In genomic region chr12:57751432-57751787, GRCh38 we compare ENCODE assay signal across 8 cellular contexts. TPM values are rescaled to one million over a fixed set of nuclear protein-coding genes. Genes with fewer than 3 reads are reported as not detected.
DNase-seq lines count a peak whose midpoint lies in the region; ATAC-seq, FAIRE-seq and TF ChIP-seq lines count a peak whose summit lies in the region.

No MANE protein-coding gene starts in this region.

- no peaks in the 10 kb centered on the region for H3K9me3 Mint-ChIP-seq in activated naive CD4-positive, alpha-beta T cell treated with anti-CD3 and anti-CD28 coated beads, Interleukin-2, amount 10 ng/mL, durations not matched to agents 7 days and 5 days

- WGBS in transverse colon (ENCODE audit: low coverage in 1 of 2), 2 donors, result 7 to 30% methylated on average over 2 to 8 of the region's 8 CpGs

- intact Hi-C loops in lower lobe of right lung (cut with DNase I), result no loop called here
- intact Hi-C loops in transverse colon (cut with DNase I; ENCODE audit: low total_unique reads), result no loop called here

- H3K36me3 Mint-ChIP-seq in activated naive CD4-positive, alpha-beta T cell treated with anti-CD3 and anti-CD28 coated beads, Interleukin-2, amount 10 ng/mL, durations not matched to agents 7 days and 5 days, result peaks cover 45% of the 10 kb centered on the region

- H3K4me3 ChIP-seq in astrocyte of the cerebellum (ENCODE audit: low read depth, low read length), result peak overlapping the region; percentile 95
- H3K4me3 ChIP-seq in lower lobe of right lung, result peak overlapping the region; percentile 84
- H3K4me3 ChIP-seq in transverse colon, result peak overlapping the region; percentile 47 to 76 (median 58)

- DNase-seq in activated naive CD4-positive, alpha-beta T cell treated with anti-CD3 and anti-CD28 coated beads, Interleukin-2, amount 10 ng/mL, durations not matched to agents 7 days and 5 days, result no peak
- DNase-seq in activated naive CD4-positive, alpha-beta T cell (lab: John Stamatoyannopoulos, UW), result no peak
- DNase-seq in astrocyte of the cerebellum (ENCODE audit: low read depth) (no peak), lower lobe of right lung (no peak), transverse colon (no peak), GM12891 (ENCODE audit: insufficient read length, low spot score) (no peak), DMS153 treated with DMSO at 0.1 percent for 48 hours (lab: John Stamatoyannopoulos, UW; ENCODE audit: unreplicated experiment) (no peak), OCI-M2 (lab: John Stamatoyannopoulos, UW; ENCODE audit: unreplicated experiment) (no peak)

- peak overlapping the region; percentile 94 for H3K27ac Mint-ChIP-seq in activated naive CD4-positive, alpha-beta T cell treated with anti-CD3 and anti-CD28 coated beads, Interleukin-2, amount 10 ng/mL, durations not matched to agents 7 days and 5 days

- H3K4me3 Mint-ChIP-seq in activated naive CD4-positive, alpha-beta T cell treated with anti-CD3 and anti-CD28 coated beads, Interleukin-2, amount 10 ng/mL, durations not matched to agents 7 days and 5 days, result peak overlapping the region; percentile 98

- no peak for ATAC-seq in lower lobe of right lung

- in situ Hi-C loops in astrocyte of the cerebellum (cut with HindIII; ENCODE audit: low sequenced_read_pairs) (no loop called here), transverse colon (cut with MboI; ENCODE audit: low pct_ligation_motif_present in 1 of 4, low pct_unique_long_range_greater_than_20kb in 1 of 4, low sequenced_read_pairs in 3 of 4) (no loop called here)

- TF ChIP-seq POLR2A in transverse colon (IDR thresholded peaks at IDR 0.05) (no peak), GM12891 (IDR thresholded peaks at IDR 0.05; ENCODE audit: low read depth, low read length) (no peak)

- H3K27me3 Mint-ChIP-seq in activated naive CD4-positive, alpha-beta T cell treated with anti-CD3 and anti-CD28 coated beads, Interleukin-2, amount 10 ng/mL, durations not matched to agents 7 days and 5 days, result peaks cover under 1% of the 10 kb centered on the region

- H3K36me3 ChIP-seq in lower lobe of right lung (peaks cover 44% of the 10 kb centered on the region), transverse colon (peaks cover 0 to 24% (median 6%) of the 10 kb centered on the region in 4 donors)

- H3K4me1 Mint-ChIP-seq in activated naive CD4-positive, alpha-beta T cell treated with anti-CD3 and anti-CD28 coated beads, Interleukin-2, amount 10 ng/mL, durations not matched to agents 7 days and 5 days, result peaks cover 57% of the 10 kb centered on the region

- no peak for TF ChIP-seq CTCF in astrocyte of the cerebellum (IDR thresholded peaks at IDR 0.05; ENCODE audit: low read depth, low read length, missing control alignments)
- TF ChIP-seq CTCF in lower lobe of right lung (IDR thresholded peaks at IDR 0.05), result no peak
- no peak for TF ChIP-seq CTCF in transverse colon (IDR thresholded peaks at IDR 0.05)

- CTCF ChIA-PET in activated naive CD4-positive, alpha-beta T cell treated with anti-CD3 and anti-CD28 coated beads, Interleukin-2, amount 10 ng/mL, durations not matched to agents 7 days and 5 days (lab: Charles Lee), result interaction anchor here (1.1 kb wide), 1 partner anchor 17 kb away, joined by 3 read pairs; no protein-coding TSS in a partner anchor

- H3K27ac ChIP-seq in lower lobe of right lung, result peak overlapping the region; percentile 89
- peak overlapping the region; percentile 77 to 90 (median 87) for H3K27ac ChIP-seq in transverse colon

- H3K9me3 ChIP-seq in lower lobe of right lung, result no peaks in the 10 kb centered on the region
- no peaks in the 10 kb centered on the region for H3K9me3 ChIP-seq in transverse colon

- H3K4me1 ChIP-seq in lower lobe of right lung, result peaks cover 44% of the 10 kb centered on the region
- H3K4me1 ChIP-seq in transverse colon, result peaks cover 12 to 40% (median 33%) of the 10 kb centered on the region in 4 donors

- FAIRE-seq in GM12891 (lab: Jason Lieb, UNC), result no peak

- H3K27me3 ChIP-seq in lower lobe of right lung (ENCODE audit: low read depth) (no peaks in the 10 kb centered on the region), transverse colon (no peaks in the 10 kb centered on the region)

- no peak for TF ChIP-seq EP300 in transverse colon (IDR thresholded peaks at IDR 0.05; ENCODE audit: low read depth)

TF ChIP-seq in GM12891, 5 proteins besides CTCF, POLR2A, EP300 and RAD21:
- TF ChIP-seq POLR2AphosphoS5 (IDR thresholded peaks at IDR 0.05; ENCODE audit: low read depth, low read length) (no peak), SPI1 (IDR thresholded peaks at IDR 0.05; ENCODE audit: low read depth, low read length) (no peak), POU2F2 (IDR thresholded peaks at IDR 0.05; ENCODE audit: low read depth, low read length) (no peak), PAX5 (IDR thresholded peaks at IDR 0.05; ENCODE audit: insufficient read depth, low read length, severe bottlenecking) (no peak), TAF1 (IDR thresholded peaks at IDR 0.05; ENCODE audit: low read depth, low read length) (no peak)

RNA-seq across cellular contexts. Expression of gene CDK4, which starts 0.7 kb away (rescaled TPM):
- total RNA-seq in lower lobe of right lung (68.4 TPM), transverse colon (100 to 1,000 TPM in 1 of 4 donors, 10 to 100 TPM in 3; 20.9 to 194 (median 47.8) TPM)
- 100 TPM for polyA plus RNA-seq in GM12891 (2012; ENCODE audit: low read depth, missing spikeins)

RNA-seq across cellular contexts. Expression of gene MARCHF9, which starts 3.5 kb away (rescaled TPM):
- total RNA-seq in lower lobe of right lung (20.0 TPM), transverse colon (10 to 100 TPM in 2 of 4 donors, 1 to 10 TPM in 2; 1.5 to 24.1 (median 9.5) TPM)
- 6.8 TPM for polyA plus RNA-seq in GM12891 (2012; ENCODE audit: low read depth, missing spikeins)

RNA-seq across cellular contexts. Expression of gene TSPAN31, which starts 6.6 kb away (rescaled TPM):
- total RNA-seq in lower lobe of right lung (41.1 TPM), transverse colon (10 to 100 TPM; 20.6 to 73.3 (median 42.8) TPM)
- polyA plus RNA-seq in GM12891 (2012; ENCODE audit: low read depth, missing spikeins), result 24.1 TPM

RNA-seq across cellular contexts. Expression of gene AGAP2, which starts 12.9 kb away (rescaled TPM):
- 5.7 TPM for total RNA-seq in lower lobe of right lung
- 100 to 1,000 TPM in 1 of 4 donors, 1 to 10 TPM in 3; 1.2 to 125 (median 5.6) TPM for total RNA-seq in transverse colon
- 6.3 TPM for polyA plus RNA-seq in GM12891 (2012; ENCODE audit: low read depth, missing spikeins)

RNA-seq across cellular contexts. Expression of gene CYP27B1, which starts 15.5 kb away (rescaled TPM):
- total RNA-seq in lower lobe of right lung (1.1 TPM), transverse colon (1 to 10 TPM in 2 of 4 donors, under 1 TPM in 1, not detected in 1; 0.40 to 2.5 (median 2.3) TPM)
- polyA plus RNA-seq in GM12891 (2012; ENCODE audit: low read depth, missing spikeins), result 0.85 TPM
